1 cellular context compared by ENCODE assay signal in the genomic region with DNA sequence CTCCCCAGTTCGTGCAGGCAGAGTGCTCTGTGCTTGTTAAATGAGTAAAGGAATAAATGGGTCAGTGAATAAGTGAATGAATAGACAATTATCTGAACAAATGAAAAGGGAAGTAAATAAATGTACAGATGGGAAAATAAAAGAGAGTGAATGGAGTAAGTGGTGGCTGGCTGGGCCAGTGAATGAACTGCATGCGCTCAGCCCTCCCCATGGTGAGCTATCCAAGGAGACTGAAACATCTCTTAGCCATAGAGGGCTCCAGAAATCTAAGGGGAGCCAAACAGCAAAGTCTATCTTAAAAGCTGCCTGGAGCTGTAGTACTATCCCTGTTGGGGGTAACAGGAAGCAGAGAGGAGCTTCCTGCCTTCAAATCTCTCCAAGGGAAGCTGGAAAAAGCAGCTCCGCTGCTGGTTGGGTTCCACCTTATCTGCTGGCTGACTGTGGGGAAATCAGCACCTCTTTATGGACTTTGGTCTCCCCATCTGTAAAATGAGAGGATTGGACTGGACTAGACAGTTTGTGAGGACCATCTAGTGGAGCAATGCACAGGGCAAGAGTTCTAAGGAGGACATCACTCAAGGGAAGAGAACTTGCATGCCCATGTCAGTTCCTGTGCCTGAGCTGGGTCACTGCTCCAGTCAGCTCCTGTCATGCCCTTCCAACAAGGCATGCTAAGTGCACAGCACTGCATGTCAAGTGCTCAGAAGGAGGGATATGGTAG.
TF ChIP-seq lines count a peak whose summit lies in the region.

No MANE protein-coding gene starts in this region.

TF ChIP-seq in HepG2, 621 proteins besides CTCF, POLR2A, EP300 and RAD21 (continued from another document and continues in another):
- TF ChIP-seq FOSL2 (CRISPR knock-in tag; IDR thresholded peaks at IDR 0.05) (peak; percentile 28; the same call in 1 of the 2 replicates), NR2F6 (IDR thresholded peaks at IDR 0.05) (no peak), NR2F6 (CRISPR knock-in tag; IDR thresholded peaks at IDR 0.05) (peak; percentile 60; the same call in 1 of the 2 replicates), NCOR1 (IDR thresholded peaks at IDR 0.05; ENCODE audit: borderline replicate concordance, low read length) (peak; percentile 64), KAT8 (CRISPR knock-in tag; IDR thresholded peaks at IDR 0.05) (peak; percentile 51), ZNF317 (CRISPR knock-in tag; IDR thresholded peaks at IDR 0.05) (peak; percentile 74; the same call in 1 of the 2 replicates), HDAC2 (CRISPR knock-in tag; IDR thresholded peaks at IDR 0.05) (peak; percentile 74), ZNF83 (CRISPR knock-in tag; IDR thresholded peaks at IDR 0.05; ENCODE audit: borderline replicate concordance) (0 out of 2 replicates have a peak, but pooled peaks have one; percentile 47), GTF3A (CRISPR knock-in tag; conservative IDR thresholded peaks at IDR 0.05) (no peak), RAD51 (IDR thresholded peaks at IDR 0.05; ENCODE audit: borderline replicate concordance) (no peak), BRD4 (CRISPR knock-in tag; IDR thresholded peaks at IDR 0.05) (peak; percentile 71; the same call in 1 of the 2 replicates), GATAD2A (CRISPR knock-in tag; IDR thresholded peaks at IDR 0.05) (peak; percentile 80), CREB1 (IDR thresholded peaks at IDR 0.05) (no peak), CREB1 (CRISPR knock-in tag; IDR thresholded peaks at IDR 0.05) (peak; percentile 68), ZNF331 (CRISPR knock-in tag; IDR thresholded peaks at IDR 0.05) (peak; percentile 62; the same call in 1 of the 2 replicates), RXRB (CRISPR knock-in tag; IDR thresholded peaks at IDR 0.05; ENCODE audit: borderline replicate concordance) (peak; percentile 38; the same call in 1 of the 2 replicates), CBX5 (CRISPR knock-in tag; IDR thresholded peaks at IDR 0.05; ENCODE audit: borderline replicate concordance) (0 out of 2 replicates have a peak, but pooled peaks have one; percentile 61), SIX4 (CRISPR knock-in tag; IDR thresholded peaks at IDR 0.05) (peak; percentile 62; the same call in 1 of the 2 replicates), ZNF850 (CRISPR knock-in tag; conservative IDR thresholded peaks at IDR 0.05) (no peak), SNAPC2 (CRISPR knock-in tag; IDR thresholded peaks at IDR 0.05) (0 out of 2 replicates have a peak, but pooled peaks have one; percentile 20), SAP130 (CRISPR knock-in tag; IDR thresholded peaks at IDR 0.05; ENCODE audit: low read depth) (peak; percentile 65), GATAD1 (CRISPR knock-in tag; IDR thresholded peaks at IDR 0.05) (0 out of 2 replicates have a peak, but pooled peaks have one; percentile 23), HNF4A (CRISPR knock-in tag; IDR thresholded peaks at IDR 0.05) (peak; percentile 98), HNF4G (IDR thresholded peaks at IDR 0.05; ENCODE audit: borderline replicate concordance, low read depth, low read length) (peak; percentile 94), HNF4G (CRISPR knock-in tag; IDR thresholded peaks at IDR 0.05; ENCODE audit: borderline replicate concordance, low read depth) (peak; percentile 93), RBFOX2 (IDR thresholded peaks at IDR 0.05; ENCODE audit: low read depth, low read length) (no peak), PHF8 (CRISPR knock-in tag; IDR thresholded peaks at IDR 0.05) (peak; percentile 10; the same call in 1 of the 2 replicates), ZNF431 (CRISPR knock-in tag; IDR thresholded peaks at IDR 0.05; ENCODE audit: borderline replicate concordance, low read depth) (0 out of 2 replicates have a peak, but pooled peaks have one; percentile 54), ZNF674 (CRISPR knock-in tag; IDR thresholded peaks at IDR 0.05; ENCODE audit: low read depth) (no peak), SUZ12 (IDR thresholded peaks at IDR 0.05; ENCODE audit: low read depth, low read length) (no peak), ZBTB7A (CRISPR knock-in tag; IDR thresholded peaks at IDR 0.05) (peak; percentile 23; the same call in 1 of the 2 replicates), MED8 (CRISPR knock-in tag; IDR thresholded peaks at IDR 0.05; ENCODE audit: insufficient replicate concordance) (peak; percentile 59), CEBPB (IDR thresholded peaks at IDR 0.05; ENCODE audit: borderline replicate concordance, low read depth, low read length) (peak; percentile 65; the same call in 1 of the 2 replicates), SOX13 (IDR thresholded peaks at IDR 0.05) (no peak), SOX13 (CRISPR knock-in tag; conservative IDR thresholded peaks at IDR 0.05 in 1 of 2, IDR thresholded peaks at IDR 0.05 in 1 of 2) (0 out of 4 replicates have a peak, but pooled peaks of 1 of the 2 experiments have one; percentile 31), KDM3A (CRISPR knock-in tag; IDR thresholded peaks at IDR 0.05; ENCODE audit: low read depth) (0 out of 2 replicates have a peak, but pooled peaks have one; percentile 22), MYC (CRISPR knock-in tag; IDR thresholded peaks at IDR 0.05; ENCODE audit: borderline replicate concordance) (peak; percentile 51), ETV5 (CRISPR knock-in tag; IDR thresholded peaks at IDR 0.05; ENCODE audit: borderline replicate concordance) (peak; percentile 56; the same call in 1 of the 2 replicates), MIER3 (CRISPR knock-in tag; IDR thresholded peaks at IDR 0.05; ENCODE audit: borderline replicate concordance) (peak; percentile 48; the same call in 1 of the 2 replicates), PHB2 (IDR thresholded peaks at IDR 0.05; ENCODE audit: partially characterized antibody) (no peak), ZBTB7B (CRISPR knock-in tag; IDR thresholded peaks at IDR 0.05) (0 out of 2 replicates have a peak, but pooled peaks have one; percentile 20), ZNF451 (CRISPR knock-in tag; IDR thresholded peaks at IDR 0.05) (peak; percentile 31; the same call in 1 of the 2 replicates), NFIC (IDR thresholded peaks at IDR 0.05; ENCODE audit: low read length) (0 out of 2 replicates have a peak, but pooled peaks have one; percentile 3), ZSCAN25 (CRISPR knock-in tag; IDR thresholded peaks at IDR 0.05) (no peak), ZNF713 (CRISPR knock-in tag; IDR thresholded peaks at IDR 0.05) (0 out of 2 replicates have a peak, but pooled peaks have one; percentile 51), ELF3 (CRISPR knock-in tag; IDR thresholded peaks at IDR 0.05) (peak; percentile 77)
- TF ChIP-seq, protein P1, sequence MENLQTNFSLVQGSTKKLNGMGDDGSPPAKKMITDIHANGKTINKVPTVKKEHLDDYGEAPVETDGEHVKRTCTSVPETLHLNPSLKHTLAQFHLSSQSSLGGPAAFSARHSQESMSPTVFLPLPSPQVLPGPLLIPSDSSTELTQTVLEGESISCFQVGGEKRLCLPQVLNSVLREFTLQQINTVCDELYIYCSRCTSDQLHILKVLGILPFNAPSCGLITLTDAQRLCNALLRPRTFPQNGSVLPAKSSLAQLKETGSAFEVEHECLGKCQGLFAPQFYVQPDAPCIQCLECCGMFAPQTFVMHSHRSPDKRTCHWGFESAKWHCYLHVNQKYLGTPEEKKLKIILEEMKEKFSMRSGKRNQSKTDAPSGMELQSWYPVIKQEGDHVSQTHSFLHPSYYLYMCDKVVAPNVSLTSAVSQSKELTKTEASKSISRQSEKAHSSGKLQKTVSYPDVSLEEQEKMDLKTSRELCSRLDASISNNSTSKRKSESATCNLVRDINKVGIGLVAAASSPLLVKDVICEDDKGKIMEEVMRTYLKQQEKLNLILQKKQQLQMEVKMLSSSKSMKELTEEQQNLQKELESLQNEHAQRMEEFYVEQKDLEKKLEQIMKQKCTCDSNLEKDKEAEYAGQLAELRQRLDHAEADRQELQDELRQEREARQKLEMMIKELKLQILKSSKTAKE (CRISPR knock-in tag; IDR thresholded peaks at IDR 0.05; ENCODE audit: borderline replicate concordance): peak; percentile 9; the same call in 1 of the 2 replicates
- TF ChIP-seq, protein P2, sequence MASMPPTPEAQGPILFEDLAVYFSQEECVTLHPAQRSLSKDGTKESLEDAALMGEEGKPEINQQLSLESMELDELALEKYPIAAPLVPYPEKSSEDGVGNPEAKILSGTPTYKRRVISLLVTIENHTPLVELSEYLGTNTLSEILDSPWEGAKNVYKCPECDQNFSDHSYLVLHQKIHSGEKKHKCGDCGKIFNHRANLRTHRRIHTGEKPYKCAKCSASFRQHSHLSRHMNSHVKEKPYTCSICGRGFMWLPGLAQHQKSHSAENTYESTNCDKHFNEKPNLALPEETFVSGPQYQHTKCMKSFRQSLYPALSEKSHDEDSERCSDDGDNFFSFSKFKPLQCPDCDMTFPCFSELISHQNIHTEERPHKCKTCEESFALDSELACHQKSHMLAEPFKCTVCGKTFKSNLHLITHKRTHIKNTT (CRISPR knock-in tag; IDR thresholded peaks at IDR 0.05): no peak
- TF ChIP-seq, protein P3, sequence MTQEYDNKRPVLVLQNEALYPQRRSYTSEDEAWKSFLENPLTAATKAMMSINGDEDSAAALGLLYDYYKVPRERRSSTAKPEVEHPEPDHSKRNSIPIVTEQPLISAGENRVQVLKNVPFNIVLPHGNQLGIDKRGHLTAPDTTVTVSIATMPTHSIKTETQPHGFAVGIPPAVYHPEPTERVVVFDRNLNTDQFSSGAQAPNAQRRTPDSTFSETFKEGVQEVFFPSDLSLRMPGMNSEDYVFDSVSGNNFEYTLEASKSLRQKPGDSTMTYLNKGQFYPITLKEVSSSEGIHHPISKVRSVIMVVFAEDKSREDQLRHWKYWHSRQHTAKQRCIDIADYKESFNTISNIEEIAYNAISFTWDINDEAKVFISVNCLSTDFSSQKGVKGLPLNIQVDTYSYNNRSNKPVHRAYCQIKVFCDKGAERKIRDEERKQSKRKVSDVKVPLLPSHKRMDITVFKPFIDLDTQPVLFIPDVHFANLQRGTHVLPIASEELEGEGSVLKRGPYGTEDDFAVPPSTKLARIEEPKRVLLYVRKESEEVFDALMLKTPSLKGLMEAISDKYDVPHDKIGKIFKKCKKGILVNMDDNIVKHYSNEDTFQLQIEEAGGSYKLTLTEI (CRISPR knock-in tag; conservative IDR thresholded peaks at IDR 0.05): no peak
- TF ChIP-seq, protein P4, sequence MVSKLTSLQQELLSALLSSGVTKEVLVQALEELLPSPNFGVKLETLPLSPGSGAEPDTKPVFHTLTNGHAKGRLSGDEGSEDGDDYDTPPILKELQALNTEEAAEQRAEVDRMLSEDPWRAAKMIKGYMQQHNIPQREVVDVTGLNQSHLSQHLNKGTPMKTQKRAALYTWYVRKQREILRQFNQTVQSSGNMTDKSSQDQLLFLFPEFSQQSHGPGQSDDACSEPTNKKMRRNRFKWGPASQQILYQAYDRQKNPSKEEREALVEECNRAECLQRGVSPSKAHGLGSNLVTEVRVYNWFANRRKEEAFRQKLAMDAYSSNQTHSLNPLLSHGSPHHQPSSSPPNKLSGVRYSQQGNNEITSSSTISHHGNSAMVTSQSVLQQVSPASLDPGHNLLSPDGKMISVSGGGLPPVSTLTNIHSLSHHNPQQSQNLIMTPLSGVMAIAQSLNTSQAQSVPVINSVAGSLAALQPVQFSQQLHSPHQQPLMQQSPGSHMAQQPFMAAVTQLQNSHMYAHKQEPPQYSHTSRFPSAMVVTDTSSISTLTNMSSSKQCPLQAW (CRISPR knock-in tag; IDR thresholded peaks at IDR 0.05): peak; percentile 44; the same call in 1 of the 2 replicates
- TF ChIP-seq, protein P5, sequence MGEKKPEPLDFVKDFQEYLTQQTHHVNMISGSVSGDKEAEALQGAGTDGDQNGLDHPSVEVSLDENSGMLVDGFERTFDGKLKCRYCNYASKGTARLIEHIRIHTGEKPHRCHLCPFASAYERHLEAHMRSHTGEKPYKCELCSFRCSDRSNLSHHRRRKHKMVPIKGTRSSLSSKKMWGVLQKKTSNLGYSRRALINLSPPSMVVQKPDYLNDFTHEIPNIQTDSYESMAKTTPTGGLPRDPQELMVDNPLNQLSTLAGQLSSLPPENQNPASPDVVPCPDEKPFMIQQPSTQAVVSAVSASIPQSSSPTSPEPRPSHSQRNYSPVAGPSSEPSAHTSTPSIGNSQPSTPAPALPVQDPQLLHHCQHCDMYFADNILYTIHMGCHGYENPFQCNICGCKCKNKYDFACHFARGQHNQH (CRISPR knock-in tag; IDR thresholded peaks at IDR 0.05): 0 out of 2 replicates have a peak, but pooled peaks have one; percentile 26
- TF ChIP-seq, protein P6, sequence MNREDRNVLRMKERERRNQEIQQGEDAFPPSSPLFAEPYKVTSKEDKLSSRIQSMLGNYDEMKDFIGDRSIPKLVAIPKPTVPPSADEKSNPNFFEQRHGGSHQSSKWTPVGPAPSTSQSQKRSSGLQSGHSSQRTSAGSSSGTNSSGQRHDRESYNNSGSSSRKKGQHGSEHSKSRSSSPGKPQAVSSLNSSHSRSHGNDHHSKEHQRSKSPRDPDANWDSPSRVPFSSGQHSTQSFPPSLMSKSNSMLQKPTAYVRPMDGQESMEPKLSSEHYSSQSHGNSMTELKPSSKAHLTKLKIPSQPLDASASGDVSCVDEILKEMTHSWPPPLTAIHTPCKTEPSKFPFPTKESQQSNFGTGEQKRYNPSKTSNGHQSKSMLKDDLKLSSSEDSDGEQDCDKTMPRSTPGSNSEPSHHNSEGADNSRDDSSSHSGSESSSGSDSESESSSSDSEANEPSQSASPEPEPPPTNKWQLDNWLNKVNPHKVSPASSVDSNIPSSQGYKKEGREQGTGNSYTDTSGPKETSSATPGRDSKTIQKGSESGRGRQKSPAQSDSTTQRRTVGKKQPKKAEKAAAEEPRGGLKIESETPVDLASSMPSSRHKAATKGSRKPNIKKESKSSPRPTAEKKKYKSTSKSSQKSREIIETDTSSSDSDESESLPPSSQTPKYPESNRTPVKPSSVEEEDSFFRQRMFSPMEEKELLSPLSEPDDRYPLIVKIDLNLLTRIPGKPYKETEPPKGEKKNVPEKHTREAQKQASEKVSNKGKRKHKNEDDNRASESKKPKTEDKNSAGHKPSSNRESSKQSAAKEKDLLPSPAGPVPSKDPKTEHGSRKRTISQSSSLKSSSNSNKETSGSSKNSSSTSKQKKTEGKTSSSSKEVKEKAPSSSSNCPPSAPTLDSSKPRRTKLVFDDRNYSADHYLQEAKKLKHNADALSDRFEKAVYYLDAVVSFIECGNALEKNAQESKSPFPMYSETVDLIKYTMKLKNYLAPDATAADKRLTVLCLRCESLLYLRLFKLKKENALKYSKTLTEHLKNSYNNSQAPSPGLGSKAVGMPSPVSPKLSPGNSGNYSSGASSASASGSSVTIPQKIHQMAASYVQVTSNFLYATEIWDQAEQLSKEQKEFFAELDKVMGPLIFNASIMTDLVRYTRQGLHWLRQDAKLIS (CRISPR knock-in tag; IDR thresholded peaks at IDR 0.05): peak; percentile 53; the same call in 1 of the 2 replicates
- TF ChIP-seq, protein P7, sequence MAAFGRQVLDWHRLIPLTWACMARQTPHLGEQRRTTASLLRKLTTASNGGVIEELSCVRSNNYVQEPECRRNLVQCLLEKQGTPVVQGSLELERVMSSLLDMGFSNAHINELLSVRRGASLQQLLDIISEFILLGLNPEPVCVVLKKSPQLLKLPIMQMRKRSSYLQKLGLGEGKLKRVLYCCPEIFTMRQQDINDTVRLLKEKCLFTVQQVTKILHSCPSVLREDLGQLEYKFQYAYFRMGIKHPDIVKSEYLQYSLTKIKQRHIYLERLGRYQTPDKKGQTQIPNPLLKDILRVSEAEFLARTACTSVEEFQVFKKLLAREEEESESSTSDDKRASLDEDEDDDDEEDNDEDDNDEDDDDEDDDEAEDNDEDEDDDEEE (CRISPR knock-in tag; IDR thresholded peaks at IDR 0.05): 0 out of 2 replicates have a peak, but pooled peaks have one; percentile 50
